Comparison of ENCODE assay signal across 8 cellular contexts in the genomic region with DNA sequence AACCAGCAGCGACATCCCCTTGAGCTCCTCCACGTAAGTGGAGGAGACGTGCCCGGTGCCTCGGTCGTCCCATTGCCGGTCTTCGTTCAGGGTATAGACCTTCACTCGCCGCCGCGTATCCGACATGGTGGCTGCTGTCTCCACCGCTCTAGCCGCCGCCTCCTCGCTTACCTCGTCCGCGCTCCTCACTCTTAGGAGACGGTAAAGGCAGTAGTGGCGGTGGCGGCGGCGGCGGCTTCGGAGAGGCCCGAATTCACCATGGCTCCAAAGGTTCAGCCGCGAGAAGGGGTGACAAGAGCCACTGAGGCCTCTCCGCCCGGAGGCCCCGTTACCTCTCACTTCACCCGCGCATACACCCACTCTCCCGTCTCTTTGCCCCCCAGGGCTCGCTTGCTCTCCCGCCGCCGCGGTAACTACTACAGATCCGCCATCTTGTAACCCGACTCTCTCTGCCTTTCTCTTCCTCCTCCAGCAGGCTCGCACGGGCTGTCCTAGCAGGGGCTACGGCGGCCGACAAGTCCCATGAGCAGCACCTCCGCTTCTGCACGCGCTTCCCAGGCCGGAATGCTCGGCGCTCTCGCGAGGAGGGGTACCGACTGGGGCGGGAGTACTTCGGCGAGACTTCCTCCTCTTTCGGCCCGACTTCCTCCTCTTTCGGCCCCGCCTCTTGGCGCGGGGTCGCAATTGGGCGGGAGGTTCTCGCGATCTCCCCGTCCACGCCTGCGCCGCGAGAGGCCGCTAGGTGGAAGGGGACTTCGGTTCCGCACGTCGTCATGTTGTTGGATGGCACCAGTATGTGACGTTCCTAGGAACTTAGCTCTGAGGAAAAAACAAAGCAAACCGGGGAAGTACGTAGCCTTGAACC. TPM values are rescaled to one million over a fixed set of nuclear protein-coding genes. Genes with fewer than 3 reads are reported as not detected.
A peak's percentile ranks its signal among the peaks of the same experiment; 100 is the strongest.
DNase-seq lines count a peak whose midpoint lies in the region; ATAC-seq and TF ChIP-seq lines count a peak whose summit lies in the region.

A gene (minus strand): TSS at position 463 of the 865 bp plus-strand sequence. CDS start 337 bp downstream, at position 126.

- TF ChIP-seq CTCF in GM10248 (IDR thresholded peaks at IDR 0.05; ENCODE audit: control extremely low read depth, extremely low read depth, low read depth, missing control alignments), result peak; percentile 21
- peak; percentile 19 for TF ChIP-seq CTCF in NB4 (IDR thresholded peaks at IDR 0.05; ENCODE audit: low read depth, low read length)
- peak in 2 of 3 donors; percentile 17 to 36 for TF ChIP-seq CTCF in omental fat pad (IDR thresholded peaks at IDR 0.05)
- TF ChIP-seq CTCF in thoracic aorta (IDR thresholded peaks at IDR 0.05), result peak; percentile 62

- CTCF ChIA-PET in GM10248 (lab: Yijun Ruan, JAX), result interaction anchor here (1.2 kb wide), 2 partner anchors 48 to 97 kb away, joined by 3 read pairs; no protein-coding TSS in a partner anchor

- peak; percentile 85 for ATAC-seq in HG02571 (IDR thresholded peaks at IDR 0.05; ENCODE audit: unreplicated experiment)
- peak; percentile 98 for ATAC-seq in omental fat pad (ENCODE audit: low FRiP score)
- peak; percentile 95 for ATAC-seq in thoracic aorta (ENCODE audit: insufficient number of reproducible peaks, low FRiP score, low read depth)

- peak; percentile 97 for DNase-seq in GM10248 (ENCODE audit: extremely low spot score)
- DNase-seq in NB4 (ENCODE audit: low read depth), result peak; percentile 100
- peak; percentile 85 for DNase-seq in SK-N-MC (ENCODE audit: low read depth, low spot score)
- DNase-seq in activated naive CD4-positive, alpha-beta T cell treated with anti-CD3 and anti-CD28 coated beads, Interleukin-2, amount 50 U/mL, for 16 hours, result peak; percentile 99
- DNase-seq in glomerular visceral epithelial cell (ENCODE audit: extremely low spot score), result peak; percentile 99
- peak; percentile 90 for DNase-seq in omental fat pad (ENCODE audit: low spot score)
- DNase-seq in thoracic aorta (ENCODE audit: low spot score), result peak; percentile 96

- H3K9ac ChIP-seq in SK-N-MC (ENCODE audit: insufficient read length), result peak within 1 kb of the TSS; percentile 100

- H3K4me1 ChIP-seq in thoracic aorta (ENCODE audit: control insufficient read depth in 1 of 2, low read depth in 2 of 2), result peaks cover 24 to 51% of the 10 kb centered on the region in 2 donors

- H3K9me3 ChIP-seq in SK-N-MC (ENCODE audit: low read depth, low read length), result no peaks in the 10 kb centered on the region
- H3K9me3 ChIP-seq in thoracic aorta, result no peaks in the 10 kb centered on the region

- H3K36me3 ChIP-seq in SK-N-MC (ENCODE audit: insufficient read depth, low read length), result peaks cover 32% of the 10 kb centered on the region
- H3K36me3 ChIP-seq in thoracic aorta, result peaks cover 3% of the 10 kb centered on the region

- POLR2A ChIA-PET in GM10248 (lab: Yijun Ruan, JAX), result interaction anchor here (0.6 kb wide), 1 partner anchor 11 kb away, joined by 5 read pairs; no protein-coding TSS in a partner anchor

- H3K4me3 ChIP-seq in NB4 (ENCODE audit: low read depth, low read length), result peak within 1 kb of the TSS; percentile 99
- H3K4me3 ChIP-seq in SK-N-MC, result peak within 1 kb of the TSS; percentile 100
- peak within 1 kb of the TSS; percentile 93 for H3K4me3 ChIP-seq in thoracic aorta

- H3K27ac ChIP-seq in SK-N-MC (peak within 1 kb of the TSS; percentile 97), thoracic aorta (peak within 1 kb of the TSS; percentile 91 to 98)

- TF ChIP-seq POLR2A in NB4 (IDR thresholded peaks at IDR 0.05; ENCODE audit: extremely low read depth, insufficient read length), result peak; percentile 90

- H3K27me3 ChIP-seq in thoracic aorta (replicated peaks; ENCODE audit: insufficient read depth), result no peaks in the 10 kb centered on the region

RNA-seq across cellular contexts. Expression of the gene that starts here (rescaled TPM):
- total RNA-seq in omental fat pad, result 10 to 100 TPM; 51.3 to 97.6 (median 61.1) TPM
- 10 to 100 TPM; 41.2 to 69.6 TPM for total RNA-seq in thoracic aorta

Comparison
In these comparisons a context has a peak if more than half of its experiments do, and no peak if none do; other contexts are left out.
1. Peak in every context shown above with its lines: DNase-seq, ATAC-seq, H3K4me3 ChIP-seq and H3K27ac ChIP-seq.